In the genomic region with DNA sequence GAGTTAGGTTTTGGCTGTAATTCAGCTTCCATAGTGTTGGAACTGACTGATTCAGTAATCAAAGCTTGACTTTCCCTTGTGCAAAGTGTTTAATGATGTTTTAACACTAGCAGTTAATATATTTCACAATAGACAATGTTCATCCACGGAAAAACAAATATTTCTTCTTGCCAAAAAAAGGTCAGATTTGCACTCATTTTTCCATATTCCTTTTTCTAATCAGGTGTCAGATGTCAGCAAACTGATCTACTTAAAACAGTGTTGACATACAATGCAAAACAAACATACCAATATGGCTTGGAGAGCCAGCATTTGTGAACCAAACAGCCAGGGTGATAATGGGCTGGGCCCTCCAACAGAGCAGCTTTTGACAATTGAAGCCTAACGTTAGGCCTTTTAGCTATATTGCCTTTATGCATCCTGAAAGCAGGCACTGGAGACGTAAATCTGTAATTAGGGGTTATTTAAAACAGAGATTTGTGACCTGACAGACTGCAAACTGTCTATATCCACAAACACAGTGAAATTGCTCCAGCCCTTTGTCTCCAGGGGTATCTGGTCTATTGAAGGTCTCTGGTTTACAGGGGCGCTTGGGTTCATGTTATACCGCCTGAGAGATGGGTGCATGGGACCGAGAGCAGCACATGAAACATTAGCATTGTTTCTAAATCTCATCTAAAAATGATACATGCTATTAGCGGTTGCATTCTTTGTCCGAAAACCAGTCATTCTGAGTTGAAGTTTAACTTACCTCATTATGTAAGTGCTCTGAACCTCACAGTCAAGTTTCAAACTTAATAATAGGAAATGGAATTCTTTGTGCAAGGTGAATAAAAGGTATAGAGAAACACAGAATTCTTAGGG, we compare ENCODE assay signal across 15 cellular contexts.
DNase-seq lines count a peak whose midpoint lies in the region; ATAC-seq and TF ChIP-seq lines count a peak whose summit lies in the region.
"Had no signal": no experiment of that assay in that cellular context is flagged by ENCODE, and none has a peak within 500 bp of the region (broad histone marks: within the 10 kb centered on the region; RNA-seq: fewer than 3 reads in every experiment).

No MANE protein-coding gene starts in this region.

- TF ChIP-seq POLR2A in GM18505 (IDR thresholded peaks at IDR 0.05; ENCODE audit: borderline replicate concordance, extremely low read depth, insufficient read depth, insufficient read length), result no peak

- DNase-seq in NCI-H2171 (lab: John Stamatoyannopoulos, UW) (peak; percentile 36), left kidney (ENCODE audit: low read depth, low spot score) (peak; percentile 7), SKM-1 (lab: John Stamatoyannopoulos, UW; ENCODE audit: unreplicated experiment) (no peak)
- DNase-seq in effector memory CD8-positive, alpha-beta T cell, result no peak
- DNase-seq: activated T-cell treated with anti-CD3 and anti-CD28 coated beads, Interleukin-2, amount 50 U/mL, for 4 hours; amygdala; OCI-M1; stimulated activated naive CD8-positive, alpha-beta T cell treated with anti-CD3 and anti-CD28 coated beads, Interleukin-15, Interleukin-2, amounts not matched to agents 100 U/mL and 50 U/mL, for 24 hours; SW 1271 had no signal

- ATAC-seq in GM18861 (IDR thresholded peaks at IDR 0.05; ENCODE audit: unreplicated experiment) (peak; percentile 76), HG03432 (IDR thresholded peaks at IDR 0.05; ENCODE audit: unreplicated experiment) (peak; percentile 83), HG02588 (IDR thresholded peaks at IDR 0.05; ENCODE audit: unreplicated experiment) (no peak), GM18505 (IDR thresholded peaks at IDR 0.05; ENCODE audit: unreplicated experiment) (no peak)
- no peak for ATAC-seq in effector memory CD8-positive, alpha-beta T cell (replicated peaks)
- ATAC-seq: activated CD4-positive, CD25-positive, alpha-beta regulatory T cell treated with anti-CD3 and anti-CD28 coated beads, Interleukin-2, amount 50 U/mL, for 24 hours; activated T-cell treated with anti-CD3 and anti-CD28 coated beads, Interleukin-2, amount 50 U/mL, for 4 hours; stimulated activated naive CD8-positive, alpha-beta T cell treated with anti-CD3 and anti-CD28 coated beads, Interleukin-15, Interleukin-2, amounts not matched to agents 100 U/mL and 50 U/mL, for 24 hours had no signal

- H3K27ac Mint-ChIP-seq in effector memory CD8-positive, alpha-beta T cell, result no peak overlapping the region
- H3K27ac Mint-ChIP-seq: B cell had no signal

- H3K27me3 Mint-ChIP-seq in effector memory CD8-positive, alpha-beta T cell, result peaks cover 14 to 22% of the 10 kb centered on the region in 2 donors

- peaks cover 2 to 7% of the 10 kb centered on the region in 2 donors for H3K9me3 Mint-ChIP-seq in effector memory CD8-positive, alpha-beta T cell

- H3K4me3 Mint-ChIP-seq in effector memory CD8-positive, alpha-beta T cell, result no peak overlapping the region
- H3K4me3 Mint-ChIP-seq: activated T-cell treated with anti-CD3 and anti-CD28 coated beads, Interleukin-2, amount 50 U/mL, for 4 hours; B cell had no signal

- no peaks in the 10 kb centered on the region for H3K36me3 Mint-ChIP-seq in effector memory CD8-positive, alpha-beta T cell (ENCODE audit: insufficient read depth)

- H3K4me1 Mint-ChIP-seq in effector memory CD8-positive, alpha-beta T cell (ENCODE audit: low read depth in 2 of 2), result no peaks in the 10 kb centered on the region
- H3K4me1 Mint-ChIP-seq: B cell had no signal

Comparison
In these comparisons a context has a peak if more than half of its experiments do, and no peak if none do; other contexts are left out.
1. ATAC-seq: peak in GM18861 (single experiment) and HG03432 (single experiment); none in HG02588 (single experiment), effector memory CD8-positive, alpha-beta T cell (single experiment) and GM18505 (single experiment).
2. DNase-seq: peak in NCI-H2171 (single experiment) and left kidney (single experiment); none in effector memory CD8-positive, alpha-beta T cell (0 of 3) and SKM-1 (single experiment).